ENCODE assay signal across 17 cellular contexts in genomic region chr5:99088309-99088708, GRCh38.
A peak's percentile ranks its signal among the peaks of the same experiment; 100 is the strongest.
DNase-seq lines count a peak whose midpoint lies in the region; ATAC-seq, FAIRE-seq and TF ChIP-seq lines count a peak whose summit lies in the region.
"Had no signal": no experiment of that assay in that cellular context is flagged by ENCODE, and none has a peak within 500 bp of the region (broad histone marks: within the 10 kb centered on the region; RNA-seq: fewer than 3 reads in every experiment).

No MANE protein-coding gene starts in this region.

- H2AK5ac ChIP-seq in IMR-90 (ENCODE audit: low read depth, low read length) = no peak overlapping the region

- no peak overlapping the region for H2BK120ac ChIP-seq in IMR-90 (ENCODE audit: low read depth, low read length)

- H3K79me2 ChIP-seq in GM23248 (ENCODE audit: insufficient read depth) (no peaks in the 10 kb centered on the region), astrocyte (ENCODE audit: insufficient read depth, low read length) (no peaks in the 10 kb centered on the region)

- H3F3A ChIP-seq in GM23248 (ENCODE audit: insufficient read depth) = no peaks in the 10 kb centered on the region

- peak; percentile 9 for DNase-seq in GM23248
- peak; percentile 5 for DNase-seq in IMR-90
- DNase-seq in astrocyte (ENCODE audit: low read depth) = peak; percentile 35
- peak; percentile 1 for DNase-seq in iris pigment epithelial cell (ENCODE audit: low read depth)
- DNase-seq in substantia nigra (lab: John Stamatoyannopoulos, UW) = no peak
- no peak for DNase-seq in ureter (ENCODE audit: low spot score)
- DNase-seq: BE2C; CD8-positive, alpha-beta T cell; H7; NCI-H1436 treated with DMSO at 0.1 percent for 48 hours; NCI-H2107; NCI-H69; NK-92 treated with Interleukin-12 subunit alpha and Interleukin-12 subunit beta, amount 100 ng/mL, for 24 hours; Right ventricle myocardium superior had no signal

- H3K27ac ChIP-seq in GM23248 (no peak overlapping the region), IMR-90 (ENCODE audit: insufficient read depth, low read length) (no peak overlapping the region), astrocyte (ENCODE audit: low read depth, low read length) (no peak overlapping the region), substantia nigra (ENCODE audit: low read depth, low read length, poor library complexity, severe bottlenecking) (no peak overlapping the region)

- no peak overlapping the region for H2AK9ac ChIP-seq in IMR-90 (replicated peaks; ENCODE audit: low read depth, low read length, poor library complexity)

- no peak for TF ChIP-seq RAD21 in IMR-90 (IDR thresholded peaks at IDR 0.05; ENCODE audit: low read length)

- no peak overlapping the region for H2BK15ac ChIP-seq in IMR-90 (ENCODE audit: low read depth, low read length)

- no peak overlapping the region for H3K23ac ChIP-seq in IMR-90 (ENCODE audit: low read depth, low read length)

- no peak for TF ChIP-seq POLR2A in IMR-90 (IDR thresholded peaks at IDR 0.05; ENCODE audit: low read depth, low read length)

- H4K8ac ChIP-seq in IMR-90 (ENCODE audit: low read depth in 2 of 2, low read length in 2 of 2) = no peak overlapping the region

- H3K4me1 ChIP-seq in GM23248 (ENCODE audit: insufficient read depth) (no peaks in the 10 kb centered on the region), IMR-90 (ENCODE audit: control insufficient read depth, insufficient read depth, low read length) (no peaks in the 10 kb centered on the region), astrocyte (ENCODE audit: insufficient read depth, low read length) (peaks cover 5% of the 10 kb centered on the region)

- H3K56ac ChIP-seq in IMR-90 (ENCODE audit: extremely low read depth, insufficient read depth, low read length) = no peak overlapping the region

- H3K18ac ChIP-seq in IMR-90 (ENCODE audit: low read depth, low read length) = no peak overlapping the region

- no TSS peak for BruUV-seq in IMR-90 (replicated peaks; lab: Mats Ljungman, UMichigan)

- no peak overlapping the region for H4K5ac ChIP-seq in IMR-90 (ENCODE audit: low read depth, low read length)

- no peaks in the 10 kb centered on the region for H3K79me1 ChIP-seq in IMR-90 (ENCODE audit: low read depth in 1 of 2, low read length in 2 of 2)

- H2BK5ac ChIP-seq in IMR-90 (ENCODE audit: low read depth, low read length, poor library complexity, severe bottlenecking) = no peak overlapping the region

- H3K36me3 ChIP-seq in GM23248 (ENCODE audit: low read depth) = no peaks in the 10 kb centered on the region
- H3K36me3 ChIP-seq in IMR-90 (ENCODE audit: control insufficient read depth, insufficient read depth, low read length) = no peaks in the 10 kb centered on the region
- no peaks in the 10 kb centered on the region for H3K36me3 ChIP-seq in astrocyte (ENCODE audit: insufficient read depth, low read length)
- H3K36me3 ChIP-seq: BE2C had no signal

- H4K20me1 ChIP-seq in GM23248 (ENCODE audit: insufficient read depth) = no peaks in the 10 kb centered on the region
- H4K20me1 ChIP-seq in IMR-90 (ENCODE audit: insufficient read depth, low read length) = no peaks in the 10 kb centered on the region
- no peaks in the 10 kb centered on the region for H4K20me1 ChIP-seq in astrocyte (ENCODE audit: insufficient read depth, low read length)

- no peak overlapping the region for H3K4me3 Mint-ChIP-seq in astrocyte (ENCODE audit: unreplicated experiment)
- H3K4me3 Mint-ChIP-seq: CD8-positive, alpha-beta T cell had no signal

- no peaks in the 10 kb centered on the region for H3K9me3 ChIP-seq in GM23248 (ENCODE audit: low read depth)
- no peaks in the 10 kb centered on the region for H3K9me3 ChIP-seq in IMR-90 (ENCODE audit: control insufficient read depth, insufficient read depth, low read length)
- peaks cover 3% of the 10 kb centered on the region for H3K9me3 ChIP-seq in astrocyte (ENCODE audit: insufficient read depth, low read depth, low read length)
- H3K9me3 ChIP-seq: BE2C had no signal

- H3K9me3 Mint-ChIP-seq in astrocyte (ENCODE audit: unreplicated experiment) = no peaks in the 10 kb centered on the region
- H3K9me3 Mint-ChIP-seq: CD8-positive, alpha-beta T cell had no signal

- dilution Hi-C loops in IMR-90 (cut with HindIII; ENCODE audit: low sequenced_read_pairs, unreplicated experiment) = no loop called here

- in situ Hi-C loops in GM23248 (cut with MboI) = no loop called here
- in situ Hi-C loops in IMR-90 (cut with MboI; ENCODE audit: low sequenced_read_pairs) = no loop called here

- H3K4me2 ChIP-seq in GM23248 (ENCODE audit: unreplicated experiment) (no peak overlapping the region), IMR-90 (ENCODE audit: low read depth, low read length) (no peak overlapping the region), astrocyte (ENCODE audit: low read length) (peak overlapping the region; percentile 7)

- CTCF ChIA-PET in IMR-90 (lab: Yijun Ruan, JAX) = no interaction called here

- H2BK20ac ChIP-seq in IMR-90 (ENCODE audit: low read depth, low read length) = no peak overlapping the region

- H3K36me3 Mint-ChIP-seq in astrocyte (ENCODE audit: low read depth, unreplicated experiment) = no peaks in the 10 kb centered on the region
- H3K36me3 Mint-ChIP-seq: CD8-positive, alpha-beta T cell had no signal

- TF ChIP-seq CTCF in IMR-90 (conservative IDR thresholded peaks at IDR 0.05; ENCODE audit: low read depth, low read length) (no peak), astrocyte (IDR thresholded peaks at IDR 0.05; ENCODE audit: insufficient read depth, low read depth, low read length) (no peak)

- H3K4me1 Mint-ChIP-seq in astrocyte (ENCODE audit: low read depth, unreplicated experiment) = peaks cover 10% of the 10 kb centered on the region

- H3K14ac ChIP-seq in IMR-90 (replicated peaks; ENCODE audit: low read depth, low read length) = no peak overlapping the region

- intact Hi-C loops in IMR-90 (cut with micrococcal nuclease) = no loop called here

- H3K9ac ChIP-seq in GM23248 = no peak overlapping the region
- H3K9ac ChIP-seq in IMR-90 (ENCODE audit: low read depth, low read length) = no peak overlapping the region
- H3K9ac ChIP-seq in astrocyte (ENCODE audit: low read length) = no peak overlapping the region

- no peak overlapping the region for H4K91ac ChIP-seq in IMR-90 (ENCODE audit: insufficient read depth, low read depth, low read length)

- H3K27ac Mint-ChIP-seq in astrocyte (ENCODE audit: unreplicated experiment) = no peak overlapping the region

- ATAC-seq in IMR-90 (ENCODE audit: low read depth) (no peak), GM19452 (IDR thresholded peaks at IDR 0.05; ENCODE audit: unreplicated experiment) (no peak)
- ATAC-seq: CD8-positive, alpha-beta T cell; SK-N-SH treated with all-trans-retinoic acid at 6 μM for 48 hours had no signal

- WGBS in GM23248 (ENCODE audit: low coverage in 1 of 2, low lambda C conversion rate in 2 of 2, missing lambda C conversion rate in 2 of 2), 2 experiments = 59 to 77% methylated on average over 3 of the region's 3 CpGs
- no CpG with 5 or more reads among the region's 3 CpGs for WGBS in IMR-90 (ENCODE audit: extremely low coverage in 2 of 2, insufficient read length in 1 of 2), 2 experiments

- H3K27me3 Mint-ChIP-seq in astrocyte (ENCODE audit: low read depth, unreplicated experiment) = no peaks in the 10 kb centered on the region

- H2AFZ ChIP-seq in GM23248 = no peak overlapping the region
- no peak overlapping the region for H2AFZ ChIP-seq in IMR-90 (replicated peaks; ENCODE audit: low read length, poor library complexity)
- peak overlapping the region; percentile 21 for H2AFZ ChIP-seq in astrocyte (ENCODE audit: low read depth, low read length)

- FAIRE-seq in astrocyte (lab: Jason Lieb, UNC) = no peak
- FAIRE-seq: D721Med had no signal

- no peak overlapping the region for H3K4me3 ChIP-seq in GM23248
- no peak overlapping the region for H3K4me3 ChIP-seq in IMR-90 (ENCODE audit: insufficient read depth, low read depth, low read length)
- H3K4me3 ChIP-seq in astrocyte (ENCODE audit: insufficient read depth, low read depth, low read length) = no peak overlapping the region

- no peaks in the 10 kb centered on the region for H3K9me2 ChIP-seq in GM23248 (ENCODE audit: insufficient read depth)

- H3K9me1 ChIP-seq in IMR-90 (ENCODE audit: insufficient read depth, low read length) = no peaks in the 10 kb centered on the region

- no peaks in the 10 kb centered on the region for H3K27me3 ChIP-seq in GM23248 (replicated peaks; ENCODE audit: insufficient read depth)
- no peaks in the 10 kb centered on the region for H3K27me3 ChIP-seq in IMR-90 (ENCODE audit: control insufficient read depth, insufficient read depth, low read length)
- no peaks in the 10 kb centered on the region for H3K27me3 ChIP-seq in astrocyte (ENCODE audit: insufficient read depth, low read length)
- H3K27me3 ChIP-seq: BE2C had no signal

- POLR2A ChIA-PET in IMR-90 (lab: Charles Lee; ENCODE audit: unreplicated experiment) = no interaction called here

- no peak overlapping the region for H3K4ac ChIP-seq in IMR-90 (ENCODE audit: low read depth, low read length)

TF ChIP-seq in IMR-90, 13 proteins besides CTCF, POLR2A, EP300 and RAD21 (continues in another document):
- TF ChIP-seq MXI1 (IDR thresholded peaks at IDR 0.05; ENCODE audit: borderline replicate concordance, low read depth, low read length) (no peak), FOS (IDR thresholded peaks at IDR 0.05; ENCODE audit: low read depth, low read length) (no peak), CHD1 (IDR thresholded peaks at IDR 0.05; ENCODE audit: low read depth, low read length) (no peak), CEBPB (IDR thresholded peaks at IDR 0.05; ENCODE audit: low read depth, low read length) (no peak), MAZ (IDR thresholded peaks at IDR 0.05; ENCODE audit: borderline replicate concordance, low read depth, low read length) (no peak), RFX5 (IDR thresholded peaks at IDR 0.05; ENCODE audit: low read depth, low read length) (no peak), RCOR1 (IDR thresholded peaks at IDR 0.05; ENCODE audit: insufficient replicate concordance, low read length) (no peak), SMC3 (IDR thresholded peaks at IDR 0.05; ENCODE audit: low read depth, low read length) (no peak), MAFK (IDR thresholded peaks at IDR 0.05; ENCODE audit: low read depth, low read length) (no peak), NFE2L2 (IDR thresholded peaks at IDR 0.05; ENCODE audit: low read depth, low read length) (no peak), ELK1 (IDR thresholded peaks at IDR 0.05; ENCODE audit: borderline replicate concordance, low read depth, low read length) (no peak)

Comparison
In these comparisons a context has a peak if more than half of its experiments do, and no peak if none do; other contexts are left out.
1. DNase-seq: peak in GM23248 (single experiment), IMR-90 (single experiment), astrocyte (single experiment) and iris pigment epithelial cell (single experiment); none in substantia nigra (0 of 49) and ureter (single experiment).